Comparison of ENCODE assay signal across 8 cellular contexts in genomic region chr12:32892369-32892768, GRCh38. TPM values are rescaled to one million over a fixed set of nuclear protein-coding genes. Genes with fewer than 3 reads are reported as not detected.
DNase-seq lines count a peak whose midpoint lies in the region; FAIRE-seq and TF ChIP-seq lines count a peak whose summit lies in the region.
"Not testable (repeated sequence)": the region's sequence is repeated elsewhere in the genome, so short reads cannot be mapped to it uniquely, and the experiment has no call there.

No MANE protein-coding gene starts in this region.

- not testable (repeated sequence) for FAIRE-seq in astrocyte (lab: Jason Lieb, UNC)

- H3K36me3 ChIP-seq in astrocyte (ENCODE audit: insufficient read depth, low read length); left ventricle myocardium inferior; trophoblast cell (ENCODE audit: control insufficient read depth in 1 of 2, insufficient read depth in 2 of 2, low read length in 2 of 2): not testable (repeated sequence)
- H3K36me3 ChIP-seq in endodermal cell (ENCODE audit: control insufficient read depth, insufficient read depth, low read length) = peaks cover 24% of the 10 kb centered on the region

- peak; percentile 63 for DNase-seq in ACHN
- DNase-seq in HFFc6; astrocyte (ENCODE audit: low read depth); endodermal cell; left ventricle myocardium inferior: not testable (repeated sequence)
- DNase-seq in M059J (ENCODE audit: low read depth) = peak; percentile 31
- DNase-seq in kidney tubule cell (ENCODE audit: low spot score) = peak; percentile 35
- peak; percentile 78 to 85 for DNase-seq in trophoblast cell

- H4K8ac ChIP-seq in trophoblast cell (ENCODE audit: low read depth, low read length) = not testable (repeated sequence)

- H4K12ac ChIP-seq in trophoblast cell (ENCODE audit: low read depth, low read length) = not testable (repeated sequence)

- not testable (repeated sequence) for H3K9me3 Mint-ChIP-seq in HFFc6; astrocyte (ENCODE audit: unreplicated experiment); endodermal cell

- H2AK5ac ChIP-seq in trophoblast cell (ENCODE audit: low read length) = not testable (repeated sequence)

- peaks cover 29% of the 10 kb centered on the region for H3K79me1 ChIP-seq in trophoblast cell (ENCODE audit: low read length)

- H4K91ac ChIP-seq in trophoblast cell (ENCODE audit: low read depth, low read length) = peak overlapping the region; percentile 87

- not testable (repeated sequence) for H3K9ac ChIP-seq in astrocyte (ENCODE audit: low read length); trophoblast cell (ENCODE audit: low read length)
- H3K9ac ChIP-seq in endodermal cell (ENCODE audit: extremely low read depth, low read length, poor library complexity, severe bottlenecking) = peak overlapping the region; percentile 35

- H3K4me3 Mint-ChIP-seq in HFFc6 (peak overlapping the region; percentile 54), astrocyte (ENCODE audit: unreplicated experiment) (peak overlapping the region; percentile 69), endodermal cell (peak overlapping the region; percentile 71)

- peak overlapping the region; percentile 92 for H2BK5ac ChIP-seq in trophoblast cell (ENCODE audit: low read depth, low read length, poor library complexity)

- H3K27ac Mint-ChIP-seq in HFFc6 = not testable (repeated sequence)
- H3K27ac Mint-ChIP-seq in astrocyte (ENCODE audit: unreplicated experiment) (peak overlapping the region; percentile 96), endodermal cell (peak overlapping the region; percentile 93)

- not testable (repeated sequence) for H3K36me3 Mint-ChIP-seq in HFFc6 (ENCODE audit: low read depth); astrocyte (ENCODE audit: low read depth, unreplicated experiment)
- H3K36me3 Mint-ChIP-seq in endodermal cell (ENCODE audit: low read depth) = peaks cover 24% of the 10 kb centered on the region

- H4K20me1 ChIP-seq in astrocyte (ENCODE audit: insufficient read depth, low read length) = not testable (repeated sequence)

- H3K4me3 ChIP-seq in astrocyte (ENCODE audit: insufficient read depth, low read depth, low read length); trophoblast cell (ENCODE audit: low read depth, low read length): not testable (repeated sequence)
- H3K4me3 ChIP-seq in endodermal cell (ENCODE audit: low read length) (peak overlapping the region; percentile 92), left ventricle myocardium inferior (peak overlapping the region; percentile 81)

- H3K4me2 ChIP-seq in astrocyte (ENCODE audit: low read length) = peak overlapping the region; percentile 37
- peak overlapping the region; percentile 49 for H3K4me2 ChIP-seq in trophoblast cell (ENCODE audit: low read length)

- peak overlapping the region; percentile 67 for H3K4ac ChIP-seq in trophoblast cell (ENCODE audit: low read depth, low read length)

- H2BK120ac ChIP-seq in trophoblast cell (ENCODE audit: insufficient read depth, low read length, poor library complexity) = peak overlapping the region; percentile 91

- not testable (repeated sequence) for H3K23ac ChIP-seq in trophoblast cell (ENCODE audit: low read length)

- not testable (repeated sequence) for TF ChIP-seq CTCF in HFFc6 (IDR thresholded peaks at IDR 0.05); astrocyte (IDR thresholded peaks at IDR 0.05; ENCODE audit: insufficient read depth, low read depth, low read length); endodermal cell (conservative IDR thresholded peaks at IDR 0.05); left ventricle myocardium inferior (IDR thresholded peaks at IDR 0.05; ENCODE audit: borderline replicate concordance)

- H2BK12ac ChIP-seq in trophoblast cell (ENCODE audit: low read length) = peak overlapping the region; percentile 77

- not testable (repeated sequence) for H3K27ac ChIP-seq in astrocyte (ENCODE audit: low read depth, low read length)
- H3K27ac ChIP-seq in endodermal cell (ENCODE audit: low read depth, low read length) (peak overlapping the region; percentile 18), left ventricle myocardium inferior (replicated peaks) (peak overlapping the region; percentile 91), trophoblast cell (ENCODE audit: low read depth, low read length) (peak overlapping the region; percentile 98)

- H3K79me2 ChIP-seq in astrocyte (ENCODE audit: insufficient read depth, low read length) = not testable (repeated sequence)
- H3K79me2 ChIP-seq in trophoblast cell (ENCODE audit: control insufficient read depth, insufficient read depth, low read length, poor library complexity) = peaks cover 15% of the 10 kb centered on the region

- H3K9me3 ChIP-seq in astrocyte (ENCODE audit: insufficient read depth, low read depth, low read length); endodermal cell (ENCODE audit: control insufficient read depth, low read length); left ventricle myocardium inferior (replicated peaks); trophoblast cell (ENCODE audit: insufficient read depth, low read depth, low read length): not testable (repeated sequence)

- intact Hi-C loops in left ventricle myocardium inferior (cut with micrococcal nuclease) = not testable (repeated sequence)

- H3K27me3 ChIP-seq in astrocyte (ENCODE audit: insufficient read depth, low read length) (peaks cover 11% of the 10 kb centered on the region), left ventricle myocardium inferior (ENCODE audit: low read depth) (peaks cover 39% of the 10 kb centered on the region)
- H3K27me3 ChIP-seq in endodermal cell (ENCODE audit: control insufficient read depth, insufficient read depth, low read length, poor library complexity, severe bottlenecking); trophoblast cell (ENCODE audit: insufficient read depth, low read length): not testable (repeated sequence)

- H3K14ac ChIP-seq in trophoblast cell (ENCODE audit: low read length) = not testable (repeated sequence)

- H3K4me1 Mint-ChIP-seq in HFFc6 (ENCODE audit: low read depth) = peaks cover 27% of the 10 kb centered on the region
- peaks cover 46% of the 10 kb centered on the region for H3K4me1 Mint-ChIP-seq in astrocyte (ENCODE audit: low read depth, unreplicated experiment)
- peaks cover 48% of the 10 kb centered on the region for H3K4me1 Mint-ChIP-seq in endodermal cell

- not testable (repeated sequence) for H3K27me3 Mint-ChIP-seq in HFFc6 (ENCODE audit: insufficient read depth); astrocyte (ENCODE audit: low read depth, unreplicated experiment); endodermal cell (ENCODE audit: insufficient read depth)

- H3K18ac ChIP-seq in trophoblast cell (ENCODE audit: low read length) = not testable (repeated sequence)

- H3K4me1 ChIP-seq in astrocyte (ENCODE audit: insufficient read depth, low read length) (peaks cover 11% of the 10 kb centered on the region), left ventricle myocardium inferior (peaks cover 39% of the 10 kb centered on the region)
- H3K4me1 ChIP-seq in endodermal cell (ENCODE audit: control insufficient read depth, insufficient read depth, low read length); trophoblast cell (ENCODE audit: control insufficient read depth in 1 of 2, insufficient read depth in 2 of 2, low read length in 2 of 2): not testable (repeated sequence)

- in situ Hi-C loops in ACHN (cut with HindIII; ENCODE audit: low pct_ligation_motif_present, low pct_unique_long_range_greater_than_20kb, low sequenced_read_pairs) = not testable (repeated sequence)

- not testable (repeated sequence) for H2AFZ ChIP-seq in astrocyte (ENCODE audit: low read depth, low read length); trophoblast cell (ENCODE audit: insufficient read depth, low read length, poor library complexity)

- 69 to 76% methylated on average over 3 of the region's 3 CpGs for WGBS in endodermal cell (ENCODE audit: insufficient coverage in 1 of 2, insufficient read length in 1 of 2), 2 experiments
- WGBS in trophoblast cell (ENCODE audit: extremely low coverage, insufficient coverage, insufficient read length) = no CpG with 5 or more reads among the region's 3 CpGs

RNA-seq across cellular contexts. Expression of gene PKP2, which starts 4.2 kb away (rescaled TPM):
- under 1 TPM in 1 of 6 experiments, not detected in 5; 0.17 TPM for total RNA-seq in HFFc6 (2021; fragmentation: NEBNext Ultra II Directional; extraction: Animal tissue kit (Norgen Biotek cat#: 25700))
- 6.2 and 8.0 TPM in 2 replicates for total RNA-seq in M059J (2014; rRNA removed; shearing (Covaris generic))
- total RNA-seq in astrocyte (18.7 and 35.4 TPM in 2 replicates), endodermal cell (100 to 1,000 TPM in 1 of 2 donors, 10 to 100 TPM in 1; 62.5 to 124 TPM), left ventricle myocardium inferior (428 TPM)
- 18.1 TPM for polyA plus RNA-seq in endodermal cell (2013, experiment 1 of 2)
- polyA plus RNA-seq in endodermal cell (2013, experiment 2 of 2) = 20.5 TPM
- polyA plus RNA-seq in trophoblast cell (2013) = 144 and 147 TPM in 2 replicates
